Comparison of ENCODE assay signal across 18 cellular contexts in the genomic region with DNA sequence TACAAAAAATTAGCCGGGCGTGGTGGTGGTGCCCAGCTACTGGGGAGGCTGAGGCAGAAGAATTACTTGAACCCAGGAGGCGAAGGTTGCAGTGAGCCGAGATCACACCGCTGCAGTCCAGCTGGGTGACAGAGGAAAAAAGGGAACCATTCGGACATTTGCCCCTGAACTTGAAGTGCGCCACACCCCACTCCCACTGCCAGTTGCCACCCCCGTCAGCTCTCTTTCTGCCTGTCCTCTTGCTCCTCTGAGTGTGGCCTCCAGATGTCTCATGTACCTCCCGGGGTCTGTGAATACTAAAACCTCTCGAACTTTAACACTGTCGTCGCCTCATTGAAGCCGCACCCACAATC. TPM values are rescaled to one million over a fixed set of nuclear protein-coding genes. Genes with fewer than 3 reads are reported as not detected.
DNase-seq lines count a peak whose midpoint lies in the region; ATAC-seq and TF ChIP-seq lines count a peak whose summit lies in the region.
"Had no signal": no experiment of that assay in that cellular context is flagged by ENCODE, and none has a peak within 500 bp of the region (broad histone marks: within the 10 kb centered on the region; RNA-seq: fewer than 3 reads in every experiment).

No MANE protein-coding gene starts in this region.

- 66% methylated on average over 10 of the region's 13 CpGs for WGBS in esophagus muscularis mucosa

- intact Hi-C loops in esophagus muscularis mucosa (cut with DNase I): no loop called here

- H3K4me1 ChIP-seq in RWPE2 (ENCODE audit: insufficient read depth, poor library complexity, severe bottlenecking) (no peaks in the 10 kb centered on the region), esophagus muscularis mucosa (peaks cover 14 to 20% (median 17%) of the 10 kb centered on the region in 4 donors), muscle layer of duodenum (ENCODE audit: control insufficient read depth in 1 of 2, insufficient read depth in 2 of 2, low read length in 2 of 2) (peaks cover 0 to 13% of the 10 kb centered on the region in 2 donors), thoracic aorta (ENCODE audit: control insufficient read depth in 1 of 2, low read depth in 2 of 2) (peaks cover 9 to 15% of the 10 kb centered on the region in 2 donors)

- no peak for TF ChIP-seq EP300 in esophagus muscularis mucosa (IDR thresholded peaks at IDR 0.05)

- H3K36me3 ChIP-seq in RWPE2 (ENCODE audit: low read depth) (no peaks in the 10 kb centered on the region), esophagus muscularis mucosa (no peaks in the 10 kb centered on the region), muscle layer of duodenum (ENCODE audit: control insufficient read depth in 1 of 2, insufficient read depth in 2 of 2, low read length in 2 of 2) (no peaks in the 10 kb centered on the region), thoracic aorta (no peaks in the 10 kb centered on the region)

- H3K9me3 ChIP-seq in RWPE2 (ENCODE audit: severe bottlenecking) (no peaks in the 10 kb centered on the region), esophagus muscularis mucosa (no peaks in the 10 kb centered on the region), muscle layer of duodenum (ENCODE audit: control insufficient read depth in 1 of 2, low read length in 2 of 2) (no peaks in the 10 kb centered on the region), thoracic aorta (no peaks in the 10 kb centered on the region)

- H3K27me3 ChIP-seq in RWPE2 (ENCODE audit: insufficient read depth, poor library complexity, severe bottlenecking): no peaks in the 10 kb centered on the region
- H3K27me3 ChIP-seq in esophagus muscularis mucosa: peaks cover 0 to 7% (median 0%) of the 10 kb centered on the region in 4 donors
- no peaks in the 10 kb centered on the region for H3K27me3 ChIP-seq in muscle layer of duodenum (ENCODE audit: low read depth, low read length)
- H3K27me3 ChIP-seq in thoracic aorta (replicated peaks; ENCODE audit: insufficient read depth): no peaks in the 10 kb centered on the region

- ATAC-seq in RWPE2 (ENCODE audit: low read depth) (no peak), thoracic aorta (ENCODE audit: insufficient number of reproducible peaks, low FRiP score, low read depth) (no peak), HG03342 (IDR thresholded peaks at IDR 0.05; ENCODE audit: unreplicated experiment) (no peak)
- ATAC-seq: stimulated activated effector memory CD8-positive, alpha-beta T cell treated with anti-CD3 and anti-CD28 coated beads, Interleukin-12 subunit alpha, Interleukin-12 subunit beta, amount 100 ng/mL, for 72 hours had no signal

- H3K4me3 ChIP-seq in RWPE2 (ENCODE audit: severe bottlenecking) (no peak overlapping the region), esophagus muscularis mucosa (peak overlapping the region in 1 of 4 donors; percentile 13), muscle layer of duodenum (ENCODE audit: low read depth in 1 of 2, low read length in 2 of 2) (peak overlapping the region; percentile 10 to 28), thoracic aorta (peak overlapping the region; percentile 29)
- H3K4me3 ChIP-seq: PC-9 had no signal

- DNase-seq in RWPE2 (ENCODE audit: low spot score): no peak
- no peak for DNase-seq in esophagus muscularis mucosa (ENCODE audit: extremely low spot score)
- DNase-seq in thoracic aorta (ENCODE audit: low spot score): peak; percentile 13
- DNase-seq in GM20000 (ENCODE audit: low spot score): no peak
- no peak for DNase-seq in NCI-H2227 treated with DMSO at 0.1 percent for 48 hours (lab: John Stamatoyannopoulos, UW)
- DNase-seq in GM03348 (ENCODE audit: low spot score): no peak
- DNase-seq: activated CD4-positive, alpha-beta memory T cell treated with anti-CD3 and anti-CD28 coated beads for 36 hours; activated gamma-delta T cell treated with Interleukin-2 at 50 U/mL for 16 hours; CD4-positive, alpha-beta memory T cell; central memory CD4-positive, alpha-beta T cell; stimulated activated CD4-positive, alpha-beta T cell treated with anti-CD3 and anti-CD28 coated beads, Interleukin-1b, Interleukin-23, amount 100 ng/mL, for 48 hours; T-helper 2 cell had no signal

- TF ChIP-seq POLR2A in esophagus muscularis mucosa (IDR thresholded peaks at IDR 0.05; ENCODE audit: low read depth): no peak

- H3K27ac ChIP-seq in RWPE2 (ENCODE audit: poor library complexity, severe bottlenecking) (peak overlapping the region; percentile 53), esophagus muscularis mucosa (replicated peaks in 1 of 4) (peak overlapping the region; percentile 46 to 61 (median 50)), muscle layer of duodenum (ENCODE audit: low read length) (no peak overlapping the region), thoracic aorta (peak overlapping the region in 1 of 2 donors; percentile 72)
- H3K27ac ChIP-seq: HL-60, PC-9 had no signal

- TF ChIP-seq CTCF in RWPE2 (IDR thresholded peaks at IDR 0.05; ENCODE audit: poor library complexity, severe bottlenecking) (no peak), esophagus muscularis mucosa (IDR thresholded peaks at IDR 0.05) (no peak), thoracic aorta (IDR thresholded peaks at IDR 0.05) (no peak), GM20000 (IDR thresholded peaks at IDR 0.05; ENCODE audit: extremely low read depth, missing control alignments) (no peak)

RNA-seq across cellular contexts. Expression of a gene that starts 4.0 kb away (rescaled TPM):
- total RNA-seq in esophagus muscularis mucosa: 1 to 10 TPM; 4.0 to 9.9 (median 6.8) TPM
- total RNA-seq in thoracic aorta: 10 to 100 TPM; 11.1 to 18.0 TPM
- total RNA-seq: activated CD4-positive, alpha-beta memory T cell treated with anti-CD3 and anti-CD28 coated beads for 36 hours; PC-9 had no signal

RNA-seq across cellular contexts. Expression of a gene that starts 38.0 kb away (rescaled TPM):
- total RNA-seq in esophagus muscularis mucosa (1 to 10 TPM in 2 of 4 donors, under 1 TPM in 1, not detected in 1; 0.29 to 9.1 (median 1.5) TPM), thoracic aorta (1 to 10 TPM; 2.2 to 5.9 TPM)
- total RNA-seq: activated CD4-positive, alpha-beta memory T cell treated with anti-CD3 and anti-CD28 coated beads for 36 hours; CD4-positive, alpha-beta memory T cell; M059J; PC-9 had no signal

RNA-seq across cellular contexts. Expression of a gene that starts 47.3 kb away (rescaled TPM):
- total RNA-seq in esophagus muscularis mucosa (10 to 100 TPM in 2 of 4 donors, 1 to 10 TPM in 2; 3.7 to 38.9 (median 7.7) TPM), thoracic aorta (10 to 100 TPM; 30.2 to 39.3 TPM)
- total RNA-seq: activated CD4-positive, alpha-beta memory T cell treated with anti-CD3 and anti-CD28 coated beads for 36 hours; CD4-positive, alpha-beta memory T cell; PC-9 had no signal
